In genomic region chr15:28979208-28979891, GRCh38 we compare ENCODE assay signal across 35 cellular contexts.
DNase-seq lines count a peak whose midpoint lies in the region; ATAC-seq and TF ChIP-seq lines count a peak whose summit lies in the region.
"Had no signal": no experiment of that assay in that cellular context is flagged by ENCODE, and none has a peak within 500 bp of the region (broad histone marks: within the 10 kb centered on the region; RNA-seq: fewer than 3 reads in every experiment).

No MANE protein-coding gene starts in this region.

- H3K9me3 Mint-ChIP-seq in brain: peaks cover 0 to 9% (median 5%) of the 10 kb centered on the region in 5 experiments
- H3K9me3 Mint-ChIP-seq: activated T-helper 1 cell treated with anti-CD3 and anti-CD28 coated beads, Interleukin-12 subunit alpha, Interleukin-12 subunit beta, Interleukin-2, Interleukin-4 antibody, amounts not matched to agents 30 ng/mL and 10 ng/mL and 1 ng/mL, durations not matched to agents 14 hours and 24 hours and 36 hours; natural killer cell had no signal

- peak; percentile 57 for DNase-seq in ELF-1 (ENCODE audit: low read depth, low spot score)
- peak; percentile 70 for DNase-seq in retina
- no peak for DNase-seq in right lobe of liver
- DNase-seq in DMS53 treated with DMSO at 0.1 percent for 48 hours (lab: John Stamatoyannopoulos, UW; ENCODE audit: unreplicated experiment): no peak
- DNase-seq: ACHN; activated CD4-positive, alpha-beta T cell treated with anti-CD3 and anti-CD28 coated beads, Interleukin-2, amount 50 U/mL, for 1 hour; activated CD4-positive, CD25-positive, alpha-beta regulatory T cell; activated naive CD4-positive, alpha-beta T cell treated with anti-CD3 and anti-CD28 coated beads, Interleukin-2, amount 50 U/mL, for 16 hours; amygdala; colonic mucosa; DMS 273 treated with DMSO at 0.1 percent for 48 hours; EL; foreskin fibroblast; heart left ventricle; MM.1S; natural killer cell; NCI-H1417; NCI-H2029; NCI-H69; ovary; PC-3; stimulated activated CD4-positive, alpha-beta T cell treated with anti-CD3 and anti-CD28 coated beads, Interleukin-1b, Interleukin-23, amount 100 ng/mL, for 48 hours; stimulated activated naive CD4-positive, alpha-beta T cell treated with Interleukin-2 at 50 U/mL for 16 hours; T-helper 17 cell; testis; uterus had no signal

- H3K27me3 Mint-ChIP-seq in brain: no peaks in the 10 kb centered on the region
- H3K27me3 Mint-ChIP-seq: T-helper 17 cell had no signal

- H3K4me1 Mint-ChIP-seq in brain: peaks cover 42% of the 10 kb centered on the region

- intact Hi-C loops in right lobe of liver (cut with DNase I): no loop called here

- WGBS in right lobe of liver (ENCODE audit: insufficient coverage, low coverage, low lambda C conversion rate, missing lambda C conversion rate): 54% methylated on average over 8 of the region's 13 CpGs

- peak overlapping the region; percentile 6 to 84 (median 21) for H3K27ac Mint-ChIP-seq in brain
- H3K27ac Mint-ChIP-seq: activated T-helper 1 cell treated with anti-CD3 and anti-CD28 coated beads, Interleukin-12 subunit alpha, Interleukin-12 subunit beta, Interleukin-2, Interleukin-4 antibody, amounts not matched to agents 30 ng/mL and 10 ng/mL and 1 ng/mL, durations not matched to agents 14 hours and 24 hours and 36 hours; T-helper 17 cell had no signal

- H3K36me3 Mint-ChIP-seq in brain: peaks cover 26% of the 10 kb centered on the region
- H3K36me3 Mint-ChIP-seq: natural killer cell had no signal

- peak overlapping the region in 1 of 5 experiments; percentile 59 for H3K4me3 Mint-ChIP-seq in brain
- H3K4me3 Mint-ChIP-seq: activated T-helper 1 cell treated with anti-CD3 and anti-CD28 coated beads, Interleukin-12 subunit alpha, Interleukin-12 subunit beta, Interleukin-2, Interleukin-4 antibody, amounts not matched to agents 30 ng/mL and 10 ng/mL and 1 ng/mL, durations not matched to agents 14 hours and 24 hours and 36 hours; natural killer cell; T-helper 17 cell had no signal

- TF ChIP-seq CTCF in brain (conservative IDR thresholded peaks at IDR 0.05) (no peak), right lobe of liver (IDR thresholded peaks at IDR 0.05) (no peak)

- H3K36me3 ChIP-seq in right lobe of liver: no peaks in the 10 kb centered on the region
- H3K36me3 ChIP-seq: BLaER1, colonic mucosa, heart left ventricle, ovary, uterus had no signal

- no peak for TF ChIP-seq POLR2A in right lobe of liver (IDR thresholded peaks at IDR 0.05)

- ATAC-seq in right lobe of liver: no peak
- no peak for ATAC-seq in GM18909 (IDR thresholded peaks at IDR 0.05; ENCODE audit: poor library complexity, unreplicated experiment)
- ATAC-seq: esophagus mucosa, GM12878, heart left ventricle, natural killer cell, PC-3, T-helper 17 cell had no signal

- no peak overlapping the region for H3K4me3 ChIP-seq in right lobe of liver
- H3K4me3 ChIP-seq: BLaER1, colonic mucosa, GM12878, heart left ventricle, ovary, smooth muscle cell, testis, uterus had no signal

- H3K9me3 ChIP-seq in right lobe of liver: no peaks in the 10 kb centered on the region
- H3K9me3 ChIP-seq: BLaER1, colonic mucosa, heart left ventricle, ovary, testis, uterus had no signal

- H3K4me1 ChIP-seq in right lobe of liver: no peaks in the 10 kb centered on the region
- H3K4me1 ChIP-seq: BLaER1, colonic mucosa, heart left ventricle, testis, uterus had no signal

- H3K27ac ChIP-seq in layer of hippocampus (ENCODE audit: low read depth, low read length) (peak overlapping the region; percentile 49), right lobe of liver (no peak overlapping the region)
- H3K27ac ChIP-seq: BLaER1, colonic mucosa, heart left ventricle, KMS-11, ovary, testis, uterus had no signal

- no peaks in the 10 kb centered on the region for H3K27me3 ChIP-seq in layer of hippocampus (ENCODE audit: control insufficient read depth, insufficient read depth, low read length)
- no peaks in the 10 kb centered on the region for H3K27me3 ChIP-seq in right lobe of liver
- H3K27me3 ChIP-seq: BLaER1, colonic mucosa, heart left ventricle, ovary, testis, uterus had no signal

Comparison
In these comparisons a context has a peak if more than half of its experiments do, and no peak if none do; other contexts are left out.
1. DNase-seq: peak in ELF-1 (single experiment) and retina (single experiment); none in right lobe of liver (0 of 3) and DMS53 treated with DMSO at 0.1 percent for 48 hours (single experiment).